ENCODE assay signal across 8 cellular contexts in the genomic region with DNA sequence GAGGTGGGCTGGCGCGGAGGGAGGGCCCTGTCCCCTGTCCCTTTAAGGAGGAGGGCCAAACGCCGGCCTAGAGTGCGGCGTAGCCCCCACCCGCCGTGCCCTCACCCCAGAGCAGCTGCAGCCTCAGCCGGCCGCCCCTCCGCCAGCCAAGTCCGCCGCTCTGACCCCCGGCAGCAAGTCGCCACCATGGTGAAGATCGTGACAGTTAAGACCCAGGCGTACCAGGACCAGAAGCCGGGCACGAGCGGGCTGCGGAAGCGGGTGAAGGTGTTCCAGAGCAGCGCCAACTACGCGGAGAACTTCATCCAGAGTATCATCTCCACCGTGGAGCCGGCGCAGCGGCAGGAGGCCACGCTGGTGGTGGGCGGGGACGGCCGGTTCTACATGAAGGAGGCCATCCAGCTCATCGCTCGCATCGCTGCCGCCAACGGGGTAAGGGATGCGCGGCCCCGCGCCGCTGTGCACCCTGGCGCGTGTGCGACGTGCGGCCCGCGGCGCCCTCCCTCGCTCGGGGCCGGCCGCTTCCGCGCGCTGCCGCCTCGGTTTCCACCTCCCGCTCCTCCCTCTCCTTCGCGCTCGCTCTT. TPM values are rescaled to one million over a fixed set of nuclear protein-coding genes. Genes with fewer than 3 reads are reported as not detected.
DNase-seq lines count a peak whose midpoint lies in the region; ATAC-seq and TF ChIP-seq lines count a peak whose summit lies in the region.

A gene (plus strand): TSS at position 109 of the 584 bp plus-strand sequence. CDS start 78 bp downstream, at position 187.

- peak within 1 kb of the TSS; percentile 98 for H3K27ac Mint-ChIP-seq in activated naive CD8-positive, alpha-beta T cell treated with anti-CD3 and anti-CD28 coated beads for 36 hours

- H3K4me1 ChIP-seq in Loucy (ENCODE audit: insufficient read depth, low read length, poor library complexity, severe bottlenecking) = peaks cover 32% of the 10 kb centered on the region
- H3K4me1 ChIP-seq in parathyroid adenoma = no peaks in the 10 kb centered on the region
- peaks cover 0 to 29% (median 7%) of the 10 kb centered on the region in 4 donors for H3K4me1 ChIP-seq in tibial artery

- H3K27me3 ChIP-seq in H7 (ENCODE audit: control insufficient read depth, insufficient read depth, low read length) (no peaks in the 10 kb centered on the region), Loucy (ENCODE audit: insufficient read depth, low read length, poor library complexity, severe bottlenecking) (no peaks in the 10 kb centered on the region), parathyroid adenoma (ENCODE audit: control insufficient read depth, insufficient read depth, low read length) (no peaks in the 10 kb centered on the region), tibial artery (no peaks in the 10 kb centered on the region)

- H3K4me3 ChIP-seq in H7 (ENCODE audit: insufficient read depth, low read depth, low read length) (peak within 1 kb of the TSS; percentile 97), Loucy (ENCODE audit: low read length, poor library complexity, severe bottlenecking) (peak within 1 kb of the TSS; percentile 99), parathyroid adenoma (ENCODE audit: low read depth, low read length) (peak within 1 kb of the TSS; percentile 93), tibial artery (peak within 1 kb of the TSS; percentile 86 to 90)

- peak within 1 kb of the TSS; percentile 98 for H2AFZ ChIP-seq in Loucy (ENCODE audit: low read length)
- H2AFZ ChIP-seq in parathyroid adenoma = peak within 1 kb of the TSS; percentile 95

- TF ChIP-seq CTCF in Loucy (conservative IDR thresholded peaks at IDR 0.05; ENCODE audit: low read length) = no peak
- no peak for TF ChIP-seq CTCF in parathyroid adenoma (IDR thresholded peaks at IDR 0.05)
- no peak for TF ChIP-seq CTCF in tibial artery (IDR thresholded peaks at IDR 0.05)

- DNase-seq in GDM1 (lab: John Stamatoyannopoulos, UW) = peak; percentile 62
- DNase-seq in H7 = peak; percentile 86
- peak; percentile 82 for DNase-seq in activated naive CD8-positive, alpha-beta T cell treated with anti-CD3 and anti-CD28 coated beads for 36 hours
- DNase-seq in Right ventricle myocardium inferior (ENCODE audit: missing footprints) = peak; percentile 91
- peak; percentile 76 for DNase-seq in tibial artery

- intact Hi-C loops in Right ventricle myocardium inferior (cut with DNase I) = no loop called here
- intact Hi-C loops in tibial artery (cut with DNase I; ENCODE audit: low total_unique reads) = no loop called here

- H3K9me3 Mint-ChIP-seq in activated naive CD8-positive, alpha-beta T cell treated with anti-CD3 and anti-CD28 coated beads for 36 hours = no peaks in the 10 kb centered on the region

- H3K27ac ChIP-seq in parathyroid adenoma (peak within 1 kb of the TSS; percentile 91), tibial artery (peak within 1 kb of the TSS; percentile 92 to 94)

- ATAC-seq in SK-N-SH treated with all-trans-retinoic acid at 6 μM for 48 hours (peak; percentile 94), Right ventricle myocardium inferior (peak; percentile 82)

- peaks cover 20% of the 10 kb centered on the region for H3K4me1 Mint-ChIP-seq in activated naive CD8-positive, alpha-beta T cell treated with anti-CD3 and anti-CD28 coated beads for 36 hours

- H3F3A ChIP-seq in Loucy (ENCODE audit: low read depth) = no peaks in the 10 kb centered on the region

- H3K79me2 ChIP-seq in Loucy (ENCODE audit: insufficient read depth, low read length) (peaks cover 63% of the 10 kb centered on the region), parathyroid adenoma (no peaks in the 10 kb centered on the region)

- peaks cover 27% of the 10 kb centered on the region for H3K36me3 Mint-ChIP-seq in activated naive CD8-positive, alpha-beta T cell treated with anti-CD3 and anti-CD28 coated beads for 36 hours

- no peaks in the 10 kb centered on the region for H3K9me2 ChIP-seq in Loucy (replicated peaks; ENCODE audit: low read depth, low read length)

- H3K36me3 ChIP-seq in H7 (replicated peaks; ENCODE audit: control insufficient read depth, insufficient read depth, low read length) = no peaks in the 10 kb centered on the region
- H3K36me3 ChIP-seq in Loucy (ENCODE audit: insufficient read depth, low read length) = no peaks in the 10 kb centered on the region
- H3K36me3 ChIP-seq in parathyroid adenoma (ENCODE audit: control insufficient read depth, insufficient read depth, low read length) = no peaks in the 10 kb centered on the region
- H3K36me3 ChIP-seq in tibial artery = no peaks in the 10 kb centered on the region

- H4K20me1 ChIP-seq in Loucy (ENCODE audit: insufficient read depth, low read length, poor library complexity, severe bottlenecking) = peaks cover 18% of the 10 kb centered on the region

- no peaks in the 10 kb centered on the region for H3K9me3 ChIP-seq in Loucy (ENCODE audit: insufficient read depth, low read depth, low read length)
- no peaks in the 10 kb centered on the region for H3K9me3 ChIP-seq in parathyroid adenoma (ENCODE audit: control insufficient read depth, low read length)
- no peaks in the 10 kb centered on the region for H3K9me3 ChIP-seq in tibial artery

- H3K4me2 ChIP-seq in Loucy (ENCODE audit: low read depth, low read length, poor library complexity, severe bottlenecking) (peak within 1 kb of the TSS; percentile 86), parathyroid adenoma (ENCODE audit: low read length) (peak within 1 kb of the TSS; percentile 94)

- H3K27me3 Mint-ChIP-seq in activated naive CD8-positive, alpha-beta T cell treated with anti-CD3 and anti-CD28 coated beads for 36 hours = no peaks in the 10 kb centered on the region

- H3K9ac ChIP-seq in Loucy (ENCODE audit: low read depth, low read length, poor library complexity, severe bottlenecking) (peak within 1 kb of the TSS; percentile 89), parathyroid adenoma (peak within 1 kb of the TSS; percentile 76)

- peak within 1 kb of the TSS; percentile 95 for H3K4me3 Mint-ChIP-seq in activated naive CD8-positive, alpha-beta T cell treated with anti-CD3 and anti-CD28 coated beads for 36 hours

TF ChIP-seq in SK-N-SH treated with all-trans-retinoic acid at 6 μM for 48 hours, 23 proteins besides CTCF, POLR2A, EP300 and RAD21:
- TF ChIP-seq ZFP30 (CRISPR knock-in tag; IDR thresholded peaks at IDR 0.05) = no peak
- peak; percentile 85 for TF ChIP-seq ZNF8 (CRISPR knock-in tag; IDR thresholded peaks at IDR 0.05)

RNA-seq across cellular contexts. Expression of the gene that starts here (rescaled TPM):
- total RNA-seq in H7 (2014; rRNA removed; shearing (Covaris generic)) = 170 and 234 TPM in 2 replicates
- 10 to 100 TPM; 45.3 to 46.1 TPM for total RNA-seq in activated naive CD8-positive, alpha-beta T cell treated with anti-CD3 and anti-CD28 coated beads for 36 hours
- 281 TPM for total RNA-seq in Right ventricle myocardium inferior

Comparison
In these comparisons a context has a peak if more than half of its experiments do, and no peak if none do; other contexts are left out.
1. Peak in every context shown above with its lines: DNase-seq, ATAC-seq, H3K4me3 ChIP-seq and H3K27ac ChIP-seq.